In genomic region chr11:68628837-68629236, GRCh38 we compare ENCODE assay signal across 2 cellular contexts.
TF ChIP-seq lines count a peak whose summit lies in the region.
"Not testable (repeated sequence)": the region's sequence is repeated elsewhere in the genome, so short reads cannot be mapped to it uniquely, and the experiment has no call there.

No MANE protein-coding gene starts in this region.

TF ChIP-seq in HEK293, 187 proteins besides CTCF, POLR2A, EP300 and RAD21:
- 0 out of 2 replicates have a peak, but pooled peaks have one; percentile 18 for TF ChIP-seq EGR2 (tag by site-specific recombination; IDR thresholded peaks at IDR 0.05; ENCODE audit: low read depth)

TF ChIP-seq in K562, 482 proteins besides CTCF, POLR2A, EP300 and RAD21 (continued from another document):
- TF ChIP-seq PKNOX1 (IDR thresholded peaks at IDR 0.05) = peak; percentile 78
- not testable (repeated sequence) for TF ChIP-seq PBX2 (CRISPR knock-in tag; IDR thresholded peaks at IDR 0.05; ENCODE audit: low read depth)
- TF ChIP-seq PBX2 (tag; conservative IDR thresholded peaks at IDR 0.05; ENCODE audit: low read depth) = 0 out of 2 replicates have a peak, but pooled peaks have one; percentile 30
